ENCODE assay signal across 20 cellular contexts in genomic region chr3:194285859-194286197, GRCh38.
DNase-seq lines count a peak whose midpoint lies in the region; ATAC-seq and TF ChIP-seq lines count a peak whose summit lies in the region.
"Had no signal": no experiment of that assay in that cellular context is flagged by ENCODE, and none has a peak within 500 bp of the region (broad histone marks: within the 10 kb centered on the region; RNA-seq: fewer than 3 reads in every experiment).

No MANE protein-coding gene starts in this region.

- TF ChIP-seq CTCF in PC-3 (conservative IDR thresholded peaks at IDR 0.05; ENCODE audit: low read depth, low read length) (no peak), astrocyte of the spinal cord (IDR thresholded peaks at IDR 0.05; ENCODE audit: low read depth, low read length) (no peak), fibroblast of pulmonary artery (IDR thresholded peaks at IDR 0.05; ENCODE audit: low read length, missing control alignments) (no peak), upper lobe of right lung (IDR thresholded peaks at IDR 0.05) (no peak)

- no peak overlapping the region for H3K4me3 ChIP-seq in PC-3 (ENCODE audit: low read length)
- no peak overlapping the region for H3K4me3 ChIP-seq in astrocyte of the spinal cord (ENCODE audit: low read depth, low read length)
- H3K4me3 ChIP-seq in fibroblast of pulmonary artery (replicated peaks; ENCODE audit: low read depth, low read length): no peak overlapping the region
- no peak overlapping the region for H3K4me3 ChIP-seq in subcutaneous abdominal adipose tissue (ENCODE audit: low read depth in 1 of 5, low read length in 5 of 5)
- no peak overlapping the region for H3K4me3 ChIP-seq in upper lobe of right lung
- H3K4me3 ChIP-seq: cardiac muscle cell, left lung, pancreas, right atrium auricular region, tibial nerve had no signal

- H3K27ac ChIP-seq in PC-3 (ENCODE audit: low read length) (no peak overlapping the region), subcutaneous abdominal adipose tissue (ENCODE audit: low read depth, low read length) (peak overlapping the region; percentile 11), upper lobe of right lung (no peak overlapping the region)
- H3K27ac ChIP-seq: cardiac muscle cell, left lung, pancreas, right atrium auricular region, tibial nerve had no signal

- DNase-seq in PC-3 (no peak), astrocyte of the spinal cord (ENCODE audit: low read depth, low spot score) (peak; percentile 39), fibroblast of pulmonary artery (ENCODE audit: low read depth) (peak; percentile 38), upper lobe of right lung (no peak), pons (ENCODE audit: low spot score) (no peak)
- DNase-seq: activated CD4-positive, CD25-positive, alpha-beta regulatory T cell treated with anti-CD3 and anti-CD28 coated beads, Interleukin-2, amount 50 U/mL, for 72 hours; activated T-cell treated with anti-CD3 and anti-CD28 coated beads, Interleukin-2, amount 50 U/mL, for 1 hour; CD4-positive, CD25-positive, alpha-beta regulatory T cell; foreskin melanocyte; left lung; naive thymus-derived CD4-positive, alpha-beta T cell; NCI-H2081; pancreas; SHP77; stimulated activated naive CD4-positive, alpha-beta T cell treated with Interleukin-2 at 50 U/mL for 16 hours had no signal

- CTCF ChIA-PET in PC-3 (lab: Charles Lee): no interaction called here

- intact Hi-C loops in PC-3 (cut with micrococcal nuclease): no loop called here
- intact Hi-C loops in upper lobe of right lung (cut with DNase I): no loop called here

- H3K4me2 ChIP-seq in PC-3 (ENCODE audit: low read length): peak overlapping the region; percentile 32; the same call in 1 of the 2 replicates

- H3F3A ChIP-seq in PC-3 (ENCODE audit: low read length, unreplicated experiment): no peaks in the 10 kb centered on the region

- POLR2A ChIA-PET in PC-3 (lab: Charles Lee; ENCODE audit: unreplicated experiment): no interaction called here

- H3K27me3 ChIP-seq in PC-3 (ENCODE audit: low read length) (no peaks in the 10 kb centered on the region), subcutaneous abdominal adipose tissue (ENCODE audit: control insufficient read depth in 5 of 5, insufficient read depth in 4 of 5, low read length in 5 of 5) (no peaks in the 10 kb centered on the region), upper lobe of right lung (no peaks in the 10 kb centered on the region)
- H3K27me3 ChIP-seq: left lung, pancreas, right atrium auricular region had no signal

- H2AFZ ChIP-seq in PC-3 (ENCODE audit: low read length): no peak overlapping the region

- peaks cover 6% of the 10 kb centered on the region; the same call in 1 of the 2 replicates for H3K4me1 ChIP-seq in PC-3 (ENCODE audit: insufficient read depth, low read length)
- H3K4me1 ChIP-seq in subcutaneous abdominal adipose tissue (ENCODE audit: control insufficient read depth in 5 of 5, insufficient read depth in 5 of 5, low read length in 5 of 5): peaks cover 21 to 58% (median 57%) of the 10 kb centered on the region in 5 donors
- H3K4me1 ChIP-seq in upper lobe of right lung: peaks cover 8% of the 10 kb centered on the region
- H3K4me1 ChIP-seq: pancreas had no signal

- H3K9ac ChIP-seq in PC-3 (ENCODE audit: low read length) (no peak overlapping the region), subcutaneous abdominal adipose tissue (ENCODE audit: low read length in 5 of 5) (no peak overlapping the region)

- no peak for ATAC-seq in PC-3
- no peak for ATAC-seq in upper lobe of right lung
- no peak for ATAC-seq in HG03521 (IDR thresholded peaks at IDR 0.05; ENCODE audit: unreplicated experiment)
- ATAC-seq: left lung; naive thymus-derived CD4-positive, alpha-beta T cell had no signal

- 0 out of 2 replicates have a peak, but pooled peaks cover under 1% of the 10 kb centered on the region for H3K36me3 ChIP-seq in PC-3 (ENCODE audit: low read depth, low read length)
- H3K36me3 ChIP-seq in subcutaneous abdominal adipose tissue (ENCODE audit: control insufficient read depth in 5 of 5, insufficient read depth in 5 of 5, low read length in 5 of 5): no peaks in the 10 kb centered on the region
- no peaks in the 10 kb centered on the region for H3K36me3 ChIP-seq in upper lobe of right lung
- H3K36me3 ChIP-seq: cardiac muscle cell, left lung, pancreas, right atrium auricular region, tibial nerve had no signal

- H3K79me2 ChIP-seq in PC-3 (ENCODE audit: low read length): no peaks in the 10 kb centered on the region

- no TSS peak for BruUV-seq in PC-3 (replicated peaks; lab: Mats Ljungman, UMichigan)

- peaks cover 2% of the 10 kb centered on the region for H3K9me3 ChIP-seq in PC-3 (ENCODE audit: low read length)
- H3K9me3 ChIP-seq in subcutaneous abdominal adipose tissue (ENCODE audit: control insufficient read depth in 5 of 5, low read length in 5 of 5): no peaks in the 10 kb centered on the region
- H3K9me3 ChIP-seq in upper lobe of right lung: no peaks in the 10 kb centered on the region
- H3K9me3 ChIP-seq: left lung, pancreas had no signal

- H3K9me2 ChIP-seq in PC-3 (replicated peaks; ENCODE audit: low read length): no peaks in the 10 kb centered on the region

- in situ Hi-C loops in astrocyte of the spinal cord (cut with HindIII; ENCODE audit: low sequenced_read_pairs): no loop called here

- H4K20me1 ChIP-seq in PC-3 (ENCODE audit: low read length): no peaks in the 10 kb centered on the region

Comparison
In these comparisons a context has a peak if more than half of its experiments do, and no peak if none do; other contexts are left out.
1. DNase-seq: peak in astrocyte of the spinal cord (single experiment) and fibroblast of pulmonary artery (single experiment); none in PC-3 (single experiment), upper lobe of right lung (single experiment) and pons (single experiment).